Comparison of ENCODE assay signal across 13 cellular contexts in the genomic region with DNA sequence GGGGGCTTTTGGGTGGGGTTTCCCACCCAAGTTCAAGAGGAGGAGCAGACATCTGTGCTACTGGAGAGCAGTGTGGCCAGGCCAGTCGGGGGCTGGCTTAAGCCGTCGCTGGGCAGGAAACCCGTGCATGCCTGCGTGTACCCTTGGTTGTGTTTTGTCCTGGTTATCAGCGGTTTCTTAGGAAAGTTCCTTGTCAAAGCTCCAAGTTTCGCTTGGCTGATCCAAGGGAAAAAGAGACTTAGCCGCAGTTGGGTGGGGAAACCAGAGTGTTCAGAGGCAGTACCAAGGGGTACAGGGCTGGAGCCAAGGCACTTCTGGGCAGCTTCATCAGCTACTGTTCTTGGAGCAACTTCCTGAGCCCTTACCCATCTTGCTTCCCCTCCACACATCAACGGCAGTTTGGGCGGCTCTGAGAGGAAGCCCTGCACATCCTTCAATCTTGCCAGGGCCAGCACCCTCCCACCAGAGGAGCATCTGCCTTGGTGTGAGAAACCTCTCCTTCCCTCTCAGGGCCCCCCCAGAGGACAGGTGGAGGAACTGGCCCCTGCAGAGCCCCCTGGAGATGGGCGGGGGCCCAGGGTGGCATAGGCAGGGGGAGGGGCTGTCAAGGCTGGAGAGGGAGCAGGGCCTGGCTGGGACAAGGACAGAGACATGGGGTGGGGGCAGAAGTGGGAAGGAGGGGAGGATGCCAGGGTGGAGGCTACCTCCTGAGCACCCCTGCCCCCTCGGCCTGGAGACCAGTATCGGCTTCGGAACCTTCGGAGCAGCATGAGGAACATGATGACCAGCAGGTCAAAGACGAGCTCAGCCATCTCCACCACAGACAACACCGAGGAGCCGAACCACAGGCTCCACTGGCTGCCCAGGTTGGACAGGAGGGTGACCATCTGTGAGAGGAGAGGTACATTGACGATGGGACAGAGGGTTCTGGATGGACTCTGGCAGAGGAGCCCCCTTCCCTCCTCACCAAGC. TPM values are rescaled to one million over a fixed set of nuclear protein-coding genes. Genes with fewer than 3 reads are reported as not detected.
DNase-seq lines count a peak whose midpoint lies in the region; ATAC-seq and TF ChIP-seq lines count a peak whose summit lies in the region.
"Had no signal": no experiment of that assay in that cellular context is flagged by ENCODE, and none has a peak within 500 bp of the region (broad histone marks: within the 10 kb centered on the region; RNA-seq: fewer than 3 reads in every experiment).

No MANE protein-coding gene starts in this region.

- in situ Hi-C loops in gastrocnemius medialis (cut with MboI; ENCODE audit: low sequenced_read_pairs in 4 of 4): loop anchor here in 1 of 4 donors (25.0 kb wide), 1 partner anchor 115 kb away; a partner anchor contains a TSS
- in situ Hi-C loops in GM13977 (cut with MboI; ENCODE audit: low pct_unique_long_range_greater_than_20kb, low sequenced_read_pairs, unreplicated experiment): no loop called here

- H3K27ac Mint-ChIP-seq in activated naive CD8-positive, alpha-beta T cell treated with anti-CD3 and anti-CD28 coated beads for 36 hours: peak overlapping the region; percentile 54
- H3K27ac Mint-ChIP-seq: type B pancreatic cell had no signal

- H3K4me3 ChIP-seq in DND-41 (ENCODE audit: low read depth in 1 of 2, low read length in 2 of 2) (no peak overlapping the region), right atrium auricular region (peak overlapping the region in 1 of 2 donors; percentile 10), gastrocnemius medialis (no peak overlapping the region), H7 (ENCODE audit: insufficient read depth, low read depth, low read length) (no peak overlapping the region)
- H3K4me3 ChIP-seq: SK-N-MC had no signal

- no peak overlapping the region for H3K9ac ChIP-seq in DND-41 (ENCODE audit: low read depth, low read length)

- DNase-seq in DND-41 (peak; percentile 53), right atrium auricular region (ENCODE audit: low spot score) (peak; percentile 92), gastrocnemius medialis (no peak), GM03348 (ENCODE audit: low spot score) (no peak), GM13977 (ENCODE audit: low spot score) (no peak), H7 (no peak)
- no peak for DNase-seq in activated naive CD8-positive, alpha-beta T cell treated with anti-CD3 and anti-CD28 coated beads for 36 hours
- DNase-seq: activated T-cell treated with anti-CD3 and anti-CD28 coated beads for 4 hours, DMS 273 treated with DMSO at 0.1 percent for 48 hours, NCI-H1048 had no signal

- no peak overlapping the region for H3K4me3 Mint-ChIP-seq in activated naive CD8-positive, alpha-beta T cell treated with anti-CD3 and anti-CD28 coated beads for 36 hours
- H3K4me3 Mint-ChIP-seq: type B pancreatic cell had no signal

- no peak overlapping the region for H3K4me2 ChIP-seq in DND-41 (ENCODE audit: insufficient read depth, low read length)

- H3K27ac ChIP-seq in DND-41 (ENCODE audit: low read length) (no peak overlapping the region), right atrium auricular region (peak overlapping the region; percentile 61 to 79), gastrocnemius medialis (peak overlapping the region; percentile 53 to 61 (median 57))
- H3K27ac ChIP-seq: SK-N-MC had no signal

- TF ChIP-seq CTCF in DND-41 (IDR thresholded peaks at IDR 0.05; ENCODE audit: borderline replicate concordance, extremely low read depth, low read length, poor library complexity, severe bottlenecking): no peak
- TF ChIP-seq CTCF in right atrium auricular region (IDR thresholded peaks at IDR 0.05): no peak
- no peak for TF ChIP-seq CTCF in gastrocnemius medialis (IDR thresholded peaks at IDR 0.05 in 4 of 5, conservative IDR thresholded peaks at IDR 0.05 in 1 of 5)
- no peak for TF ChIP-seq CTCF in GM13977 (IDR thresholded peaks at IDR 0.05; ENCODE audit: extremely low read depth, insufficient read depth, missing control alignments)

- H3K4me1 Mint-ChIP-seq in activated naive CD8-positive, alpha-beta T cell treated with anti-CD3 and anti-CD28 coated beads for 36 hours: peaks cover 37% of the 10 kb centered on the region

- no peaks in the 10 kb centered on the region for H3K27me3 ChIP-seq in DND-41 (ENCODE audit: insufficient read depth, low read length, poor library complexity)
- H3K27me3 ChIP-seq in right atrium auricular region: no peaks in the 10 kb centered on the region
- no peaks in the 10 kb centered on the region for H3K27me3 ChIP-seq in gastrocnemius medialis
- H3K27me3 ChIP-seq in H7 (ENCODE audit: control insufficient read depth, insufficient read depth, low read length): no peaks in the 10 kb centered on the region

- H3K36me3 ChIP-seq in DND-41 (ENCODE audit: insufficient read depth, low read length): no peaks in the 10 kb centered on the region
- H3K36me3 ChIP-seq in right atrium auricular region: no peaks in the 10 kb centered on the region
- H3K36me3 ChIP-seq in gastrocnemius medialis: no peaks in the 10 kb centered on the region
- peaks cover 16% of the 10 kb centered on the region for H3K36me3 ChIP-seq in H7 (replicated peaks; ENCODE audit: control insufficient read depth, insufficient read depth, low read length)

- H3K27me3 Mint-ChIP-seq in activated naive CD8-positive, alpha-beta T cell treated with anti-CD3 and anti-CD28 coated beads for 36 hours: no peaks in the 10 kb centered on the region
- H3K27me3 Mint-ChIP-seq: type B pancreatic cell had no signal

- H3K36me3 Mint-ChIP-seq in activated naive CD8-positive, alpha-beta T cell treated with anti-CD3 and anti-CD28 coated beads for 36 hours: no peaks in the 10 kb centered on the region

- peaks cover 2% of the 10 kb centered on the region for H3K9me3 Mint-ChIP-seq in activated naive CD8-positive, alpha-beta T cell treated with anti-CD3 and anti-CD28 coated beads for 36 hours
- H3K9me3 Mint-ChIP-seq: type B pancreatic cell had no signal

- intact Hi-C loops in gastrocnemius medialis (cut with DNase I; ENCODE audit: low total_unique reads): no loop called here

- H4K20me1 ChIP-seq in DND-41 (ENCODE audit: insufficient read depth, low read length): no peaks in the 10 kb centered on the region

- peak in 1 of 2 donors; percentile 25 for TF ChIP-seq POLR2A in gastrocnemius medialis (IDR thresholded peaks at IDR 0.05)

- H2AFZ ChIP-seq in DND-41 (ENCODE audit: low read depth, low read length): no peak overlapping the region

- ATAC-seq in DND-41 (ENCODE audit: insufficient read depth, low read depth) (peak; percentile 81), gastrocnemius medialis (peak; percentile 45 to 46), GM18517 (IDR thresholded peaks at IDR 0.05; ENCODE audit: unreplicated experiment) (no peak)

- no peaks in the 10 kb centered on the region for H3K79me2 ChIP-seq in DND-41 (ENCODE audit: insufficient read depth, low read length)

- H3K4me1 ChIP-seq in DND-41 (ENCODE audit: insufficient read depth, low read length) (peaks cover 12% of the 10 kb centered on the region), right atrium auricular region (peaks cover 0 to 47% of the 10 kb centered on the region in 2 donors), gastrocnemius medialis (peaks cover 12 to 20% of the 10 kb centered on the region in 2 donors)

- no peaks in the 10 kb centered on the region for H3K9me3 ChIP-seq in DND-41 (ENCODE audit: insufficient read depth, low read length, severe bottlenecking)
- H3K9me3 ChIP-seq in right atrium auricular region: no peaks in the 10 kb centered on the region
- H3K9me3 ChIP-seq in gastrocnemius medialis: no peaks in the 10 kb centered on the region

RNA-seq across cellular contexts. Expression of a gene that starts 5.8 kb away (rescaled TPM):
- 10 to 100 TPM; 44.8 to 49.1 TPM for total RNA-seq in activated naive CD8-positive, alpha-beta T cell treated with anti-CD3 and anti-CD28 coated beads for 36 hours
- 100 to 1,000 TPM in 1 of 2 donors, 10 to 100 TPM in 1; 62.9 to 176 TPM for total RNA-seq in right atrium auricular region
- 100 to 1,000 TPM; 103 to 220 (median 193) TPM for total RNA-seq in gastrocnemius medialis
- 83.5 and 84.6 TPM in 2 replicates for total RNA-seq in H7 (2014; rRNA removed; shearing (Covaris generic))

RNA-seq across cellular contexts. Expression of a gene that starts 27.7 kb away (rescaled TPM):
- total RNA-seq in activated naive CD8-positive, alpha-beta T cell treated with anti-CD3 and anti-CD28 coated beads for 36 hours: 1 to 10 TPM; 2.7 to 3.7 TPM
- 10 to 100 TPM in 1 of 2 donors, 1 to 10 TPM in 1; 2.7 to 18.7 TPM for total RNA-seq in right atrium auricular region
- total RNA-seq in gastrocnemius medialis: 1 to 10 TPM in 1 of 4 donors, under 1 TPM in 2, not detected in 1; 0.20 to 2.0 (median 0.38) TPM
- total RNA-seq in H7 (2014; rRNA removed; shearing (Covaris generic)): 28.5 and 41.7 TPM in 2 replicates

RNA-seq across cellular contexts. Expression of a gene that starts 36.3 kb away (rescaled TPM):
- total RNA-seq in activated naive CD8-positive, alpha-beta T cell treated with anti-CD3 and anti-CD28 coated beads for 36 hours: 1 to 10 TPM; 1.1 to 1.5 TPM
- 10 to 100 TPM; 63.6 to 72.1 TPM for total RNA-seq in right atrium auricular region
- 10 to 100 TPM; 40.2 to 98.6 (median 43.7) TPM for total RNA-seq in gastrocnemius medialis
- total RNA-seq in H7 (2014; rRNA removed; shearing (Covaris generic)): 2.5 and 3.6 TPM in 2 replicates

RNA-seq across cellular contexts. Expression of a gene that starts 37.2 kb away (rescaled TPM):
- total RNA-seq in activated naive CD8-positive, alpha-beta T cell treated with anti-CD3 and anti-CD28 coated beads for 36 hours: under 1 TPM; 0.10 to 0.52 TPM
- total RNA-seq in right atrium auricular region (under 1 TPM in 1 of 2 donors, not detected in 1; 0.51 TPM), gastrocnemius medialis (under 1 TPM in 1 of 4 donors, not detected in 3; 0.29 TPM)
- total RNA-seq in H7 (2014; rRNA removed; shearing (Covaris generic)): 36.5 and 43.6 TPM in 2 replicates

Comparison
In these comparisons a context has a peak if more than half of its experiments do, and no peak if none do; other contexts are left out.
1. DNase-seq: peak in DND-41 (single experiment) and right atrium auricular region (single experiment); none in activated naive CD8-positive, alpha-beta T cell treated with anti-CD3 and anti-CD28 coated beads for 36 hours (single experiment), gastrocnemius medialis (0 of 2), GM03348 (single experiment), GM13977 (single experiment) and H7 (single experiment).